Comparison of ENCODE assay signal across 13 cellular contexts in the genomic region with DNA sequence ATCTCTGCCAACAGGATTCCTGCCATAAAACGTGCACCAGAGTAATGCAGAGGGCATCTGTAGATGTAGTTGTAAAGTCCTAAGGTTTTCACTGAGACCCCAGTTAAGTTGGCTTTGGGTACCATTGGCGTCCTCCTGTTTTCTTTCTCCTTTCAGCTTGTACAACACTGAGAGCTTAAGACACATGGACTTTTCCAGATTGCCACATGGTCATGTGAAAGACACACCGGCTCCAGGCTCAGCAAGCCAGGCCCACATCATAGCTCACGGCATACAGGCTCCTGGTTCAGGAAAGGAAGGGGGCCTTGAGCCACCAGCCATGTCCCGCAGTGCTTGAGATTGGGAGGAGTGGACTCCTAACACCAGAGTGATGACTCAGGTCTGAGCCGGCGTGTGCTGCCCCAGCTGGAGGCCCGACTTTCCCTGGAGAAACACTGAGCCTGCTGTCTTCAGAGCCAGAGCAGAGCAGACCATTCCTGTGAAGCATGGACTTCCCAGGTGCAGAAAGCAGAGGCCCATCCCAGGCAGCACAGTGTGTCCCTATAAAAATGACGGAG.
DNase-seq lines count a peak whose midpoint lies in the region; ATAC-seq and TF ChIP-seq lines count a peak whose summit lies in the region.
"Had no signal": no experiment of that assay in that cellular context is flagged by ENCODE, and none has a peak within 500 bp of the region (broad histone marks: within the 10 kb centered on the region; RNA-seq: fewer than 3 reads in every experiment).

No MANE protein-coding gene starts in this region.

- DNase-seq in AG10803 (ENCODE audit: low read depth) (peak; percentile 75), RKO (ENCODE audit: low spot score) (peak; percentile 75), fibroblast of lung (ENCODE audit: low read depth in 2 of 2) (peak; percentile 90 to 92), non-pigmented ciliary epithelial cell (ENCODE audit: low read depth) (peak; percentile 73), activated T-cell treated with anti-CD3 and anti-CD28 coated beads for 4 hours (no peak), SW480 (ENCODE audit: low spot score) (no peak), spleen (no peak)
- no peak for DNase-seq in activated T-cell treated with anti-CD3 and anti-CD28 coated beads, Interleukin-2, amount 50 U/mL, for 4 hours
- DNase-seq: amygdala, NCI-H2081 treated with DMSO at 0.1 percent for 48 hours had no signal

- intact Hi-C loops in spleen (cut with DNase I; ENCODE audit: low total_unique reads): no loop called here

- H3K36me3 ChIP-seq in fibroblast of lung (ENCODE audit: control insufficient read depth, insufficient read depth, low read length) (no peaks in the 10 kb centered on the region), spleen (no peaks in the 10 kb centered on the region)

- H3K79me2 ChIP-seq in fibroblast of lung (ENCODE audit: control insufficient read depth, insufficient read depth, low read length): no peaks in the 10 kb centered on the region

- H4K20me1 ChIP-seq in fibroblast of lung (ENCODE audit: control insufficient read depth, extremely low read depth, insufficient read depth, low read length): no peaks in the 10 kb centered on the region

- H3K36me3 Mint-ChIP-seq in activated T-cell treated with anti-CD3 and anti-CD28 coated beads, Interleukin-2, amount 50 U/mL, for 4 hours (ENCODE audit: insufficient read depth): no peaks in the 10 kb centered on the region
- H3K36me3 Mint-ChIP-seq: natural killer cell treated with Interleukin-12 subunit alpha and Interleukin-12 subunit beta and Interleukin-15 and Interleukin-18, amount 100 ng/mL, for 72 hours had no signal

- H3K4me3 ChIP-seq in AG10803 (ENCODE audit: low read length) (no peak overlapping the region), fibroblast of lung (replicated peaks in 1 of 4; ENCODE audit: control extremely low read depth in 1 of 4, insufficient read depth in 1 of 4, low read depth in 3 of 4, low read length in 4 of 4) (no peak overlapping the region), spleen (no peak overlapping the region)

- H3K9me3 ChIP-seq in fibroblast of lung (ENCODE audit: control insufficient read depth, insufficient read depth, low read depth, low read length) (no peaks in the 10 kb centered on the region), spleen (peaks cover 0 to 14% (median 10%) of the 10 kb centered on the region in 8 donors)

- no peaks in the 10 kb centered on the region for H3K27me3 Mint-ChIP-seq in activated T-cell treated with anti-CD3 and anti-CD28 coated beads, Interleukin-2, amount 50 U/mL, for 4 hours (ENCODE audit: low read depth)

- H3K27me3 ChIP-seq in fibroblast of lung (ENCODE audit: control insufficient read depth, insufficient read depth, low read length) (no peaks in the 10 kb centered on the region), spleen (replicated peaks in 1 of 7) (peaks cover 0 to 8% (median 0%) of the 10 kb centered on the region in 7 donors)

- ATAC-seq in activated T-cell treated with anti-CD3 and anti-CD28 coated beads, Interleukin-2, amount 50 U/mL, for 4 hours: no peak
- ATAC-seq: natural killer cell treated with Interleukin-12 subunit alpha and Interleukin-12 subunit beta and Interleukin-15 and Interleukin-18, amount 100 ng/mL, for 72 hours had no signal

- H3K9me3 Mint-ChIP-seq in activated T-cell treated with anti-CD3 and anti-CD28 coated beads, Interleukin-2, amount 50 U/mL, for 4 hours: peaks cover 3% of the 10 kb centered on the region
- H3K9me3 Mint-ChIP-seq: natural killer cell treated with Interleukin-12 subunit alpha and Interleukin-12 subunit beta and Interleukin-15 and Interleukin-18, amount 100 ng/mL, for 72 hours had no signal

- WGBS in spleen, 5 donors: 77 to 90% (median 83%) methylated on average over 6 to 9 of the region's 9 CpGs

- H3K4me3 Mint-ChIP-seq in activated T-cell treated with anti-CD3 and anti-CD28 coated beads, Interleukin-2, amount 50 U/mL, for 4 hours: no peak overlapping the region
- H3K4me3 Mint-ChIP-seq: natural killer cell treated with Interleukin-12 subunit alpha and Interleukin-12 subunit beta and Interleukin-15 and Interleukin-18, amount 100 ng/mL, for 72 hours had no signal

- no peak overlapping the region for H3K9ac ChIP-seq in fibroblast of lung (ENCODE audit: insufficient read depth, low read length)

- TF ChIP-seq CTCF in AG10803 (conservative IDR thresholded peaks at IDR 0.05; ENCODE audit: low read length): no peak
- no peak for TF ChIP-seq CTCF in fibroblast of lung (conservative IDR thresholded peaks at IDR 0.05 in 1 of 2, IDR thresholded peaks at IDR 0.05 in 1 of 2; ENCODE audit: low read depth in 1 of 2, low read length in 2 of 2)
- TF ChIP-seq CTCF in spleen (IDR thresholded peaks at IDR 0.05 in 8 of 11, conservative IDR thresholded peaks at IDR 0.05 in 3 of 11): no peak

- peaks cover 24% of the 10 kb centered on the region for H3K4me1 ChIP-seq in fibroblast of lung (ENCODE audit: control insufficient read depth, extremely low read depth, insufficient read depth, low read length)
- peaks cover 0 to 18% (median 3%) of the 10 kb centered on the region in 6 donors for H3K4me1 ChIP-seq in spleen

- H3K27ac ChIP-seq in fibroblast of lung (ENCODE audit: insufficient read depth, low read length) (peak overlapping the region; percentile 66), spleen (peak overlapping the region in 3 of 8 donors; percentile 4 to 35 (median 24))
- H3K27ac ChIP-seq: C4-2B, HL-60 had no signal

- H2AFZ ChIP-seq in fibroblast of lung (ENCODE audit: low read length): no peak overlapping the region

- no peaks in the 10 kb centered on the region for H3K4me1 Mint-ChIP-seq in activated T-cell treated with anti-CD3 and anti-CD28 coated beads, Interleukin-2, amount 50 U/mL, for 4 hours (ENCODE audit: low read depth)

- no peak for TF ChIP-seq POLR2A in spleen (IDR thresholded peaks at IDR 0.05)

- peak overlapping the region; percentile 19 for H3K4me2 ChIP-seq in fibroblast of lung (ENCODE audit: extremely low read depth, insufficient read depth, low read length)

Comparison
In these comparisons a context has a peak if more than half of its experiments do, and no peak if none do; other contexts are left out.
1. DNase-seq: peak in AG10803 (single experiment), RKO (single experiment), fibroblast of lung (2 of 2) and non-pigmented ciliary epithelial cell (single experiment); none in activated T-cell treated with anti-CD3 and anti-CD28 coated beads for 4 hours (single experiment), SW480 (single experiment), activated T-cell treated with anti-CD3 and anti-CD28 coated beads, Interleukin-2, amount 50 U/mL, for 4 hours (single experiment) and spleen (single experiment).